ENCODE assay signal across 11 cellular contexts in genomic region chr4:6109842-6110560, GRCh38.
DNase-seq lines count a peak whose midpoint lies in the region; ATAC-seq and TF ChIP-seq lines count a peak whose summit lies in the region.
"Had no signal": no experiment of that assay in that cellular context is flagged by ENCODE, and none has a peak within 500 bp of the region (broad histone marks: within the 10 kb centered on the region; RNA-seq: fewer than 3 reads in every experiment).

No MANE protein-coding gene starts in this region.

- H3K27me3 ChIP-seq in sigmoid colon, result peaks cover 0 to 44% (median 5%) of the 10 kb centered on the region in 3 donors
- H3K27me3 ChIP-seq: tibial nerve had no signal

- ATAC-seq in GM18498 (IDR thresholded peaks at IDR 0.05; ENCODE audit: unreplicated experiment), result no peak

- H3K4me1 ChIP-seq in sigmoid colon, result no peaks in the 10 kb centered on the region
- H3K4me1 ChIP-seq: tibial nerve had no signal

- no peaks in the 10 kb centered on the region for H3K9me3 ChIP-seq in sigmoid colon

- intact Hi-C loops in sigmoid colon (cut with DNase I), result no loop called here

- H3K27ac ChIP-seq in sigmoid colon, result no peak overlapping the region
- H3K27ac ChIP-seq: tibial nerve had no signal

- no peak for TF ChIP-seq POLR2A in sigmoid colon (IDR thresholded peaks at IDR 0.05)

- peak; percentile 38 for DNase-seq in NCI-H748 (lab: John Stamatoyannopoulos, UW; ENCODE audit: unreplicated experiment)
- no peak for DNase-seq in NCI-H748 treated with DMSO at 0.1 percent for 48 hours (lab: John Stamatoyannopoulos, UW)
- peak; percentile 15 for DNase-seq in NCI-H2171 treated with DMSO at 0.1 percent for 48 hours (lab: John Stamatoyannopoulos, UW)
- DNase-seq in epithelial cell of proximal tubule (ENCODE audit: low read depth), result no peak
- DNase-seq in sigmoid colon, result peak; percentile 53
- no peak for DNase-seq in SW 1271 (lab: John Stamatoyannopoulos, UW)
- DNase-seq in NCI-H524 treated with DMSO at 0.1 percent for 48 hours (lab: John Stamatoyannopoulos, UW), result no peak
- DNase-seq: activated naive CD4-positive, alpha-beta T cell treated with anti-CD3 and anti-CD28 coated beads, Interleukin-2, amount 50 U/mL, for 16 hours; Karpas-422 had no signal

- TF ChIP-seq CTCF in epithelial cell of proximal tubule (conservative IDR thresholded peaks at IDR 0.05; ENCODE audit: low read depth, low read length), result peak; percentile 38
- TF ChIP-seq CTCF in sigmoid colon (IDR thresholded peaks at IDR 0.05), result no peak

- WGBS in sigmoid colon, 2 donors, result 41 to 59% methylated on average over 13 of the region's 13 CpGs

- H3K4me3 ChIP-seq in epithelial cell of proximal tubule (ENCODE audit: low read depth, low read length), result no peak overlapping the region
- no peak overlapping the region for H3K4me3 ChIP-seq in sigmoid colon
- H3K4me3 ChIP-seq: tibial nerve had no signal

- no peaks in the 10 kb centered on the region for H3K36me3 ChIP-seq in sigmoid colon
- H3K36me3 ChIP-seq: tibial nerve had no signal

- no peak for TF ChIP-seq EP300 in sigmoid colon (IDR thresholded peaks at IDR 0.05)

Comparison
In these comparisons a context has a peak if more than half of its experiments do, and no peak if none do; other contexts are left out.
1. DNase-seq: peak in NCI-H748 (single experiment), NCI-H2171 treated with DMSO at 0.1 percent for 48 hours (single experiment) and sigmoid colon (single experiment); none in NCI-H748 treated with DMSO at 0.1 percent for 48 hours (single experiment), epithelial cell of proximal tubule (single experiment), SW 1271 (0 of 2) and NCI-H524 treated with DMSO at 0.1 percent for 48 hours (single experiment).